ENCODE assay signal across 13 cellular contexts in the genomic region with DNA sequence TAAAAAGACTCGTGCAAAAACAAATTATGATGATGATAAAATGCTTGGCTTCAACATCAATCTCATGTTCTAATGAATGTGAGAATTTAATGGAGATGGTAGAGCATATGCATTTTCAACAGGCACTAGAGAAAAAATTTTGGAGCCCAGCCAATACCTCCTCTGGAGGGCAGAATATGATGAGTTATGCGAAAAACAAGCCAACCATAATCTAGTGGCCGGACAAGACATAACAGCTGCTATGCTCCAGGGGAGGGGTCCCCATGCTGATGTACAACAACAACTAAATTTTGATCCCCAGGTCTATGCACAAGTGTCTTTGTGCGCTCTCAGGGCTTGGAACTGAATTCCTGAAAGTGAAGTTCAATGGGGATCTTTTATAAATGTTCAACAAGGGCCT.
A peak's percentile ranks its signal among the peaks of the same experiment; 100 is the strongest.
DNase-seq lines count a peak whose midpoint lies in the region; ATAC-seq lines count a peak whose summit lies in the region.
"Had no signal": no experiment of that assay in that cellular context is flagged by ENCODE, and none has a peak within 500 bp of the region (broad histone marks: within the 10 kb centered on the region; RNA-seq: fewer than 3 reads in every experiment).

No MANE protein-coding gene starts in this region.

- H3K9me3 ChIP-seq in HAP-1 = no peaks in the 10 kb centered on the region
- H3K9me3 ChIP-seq: BLaER1, Peyer's patch had no signal

- DNase-seq in DMS79 treated with DMSO at 0.1 percent for 48 hours (lab: John Stamatoyannopoulos, UW) = peak; percentile 99
- DNase-seq in NCI-H1105 treated with DMSO at 0.1 percent for 48 hours (lab: John Stamatoyannopoulos, UW) = peak; percentile 90
- DNase-seq in NCI-H2171 treated with DMSO at 0.1 percent for 48 hours (lab: John Stamatoyannopoulos, UW) = peak; percentile 96
- peak; percentile 43 for DNase-seq in RPMI8226
- DNase-seq in HAP-1 (ENCODE audit: low spot score in 2 of 2) = no peak
- DNase-seq in posterior cingulate gyrus = no peak
- DNase-seq: NCI-H82, Peyer's patch, SIG-M5, T-helper 2 cell had no signal

- no peak for ATAC-seq in HG02973 (IDR thresholded peaks at IDR 0.05; ENCODE audit: unreplicated experiment)
- ATAC-seq: GM23338 had no signal

- no peaks in the 10 kb centered on the region for H3K27me3 ChIP-seq in HAP-1 (ENCODE audit: low read depth)
- H3K27me3 ChIP-seq: BLaER1, Peyer's patch had no signal

- no peak overlapping the region for H3K4me3 ChIP-seq in HAP-1
- H3K4me3 ChIP-seq: BLaER1, GM23338, Peyer's patch had no signal

- intact Hi-C loops in posterior cingulate gyrus (cut with DNase I) = no loop called here

- H3K36me3 ChIP-seq in HAP-1 (replicated peaks) = no peaks in the 10 kb centered on the region
- H3K36me3 ChIP-seq: BLaER1, Peyer's patch had no signal

- in situ Hi-C loops in HAP-1 (cut with MboI; ENCODE audit: low sequenced_read_pairs) = no loop called here

- peaks cover 3% of the 10 kb centered on the region; the same call in 1 of the 2 replicates for H3K4me1 ChIP-seq in HAP-1
- H3K4me1 ChIP-seq: BLaER1, Peyer's patch had no signal

Comparison
In these comparisons a context has a peak if more than half of its experiments do, and no peak if none do; other contexts are left out.
1. DNase-seq: peak in DMS79 treated with DMSO at 0.1 percent for 48 hours (single experiment), NCI-H1105 treated with DMSO at 0.1 percent for 48 hours (single experiment), NCI-H2171 treated with DMSO at 0.1 percent for 48 hours (single experiment) and RPMI8226 (single experiment); none in HAP-1 (0 of 2) and posterior cingulate gyrus (0 of 10).